In the genomic region with DNA sequence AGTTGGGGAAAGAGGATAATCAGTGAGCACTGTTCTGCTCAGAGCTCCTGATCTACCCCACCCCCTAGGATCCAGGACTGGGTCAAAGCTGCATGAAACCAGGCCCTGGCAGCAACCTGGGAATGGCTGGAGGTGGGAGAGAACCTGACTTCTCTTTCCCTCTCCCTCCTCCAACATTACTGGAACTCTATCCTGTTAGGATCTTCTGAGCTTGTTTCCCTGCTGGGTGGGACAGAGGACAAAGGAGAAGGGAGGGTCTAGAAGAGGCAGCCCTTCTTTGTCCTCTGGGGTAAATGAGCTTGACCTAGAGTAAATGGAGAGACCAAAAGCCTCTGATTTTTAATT, we compare ENCODE assay signal across 17 cellular contexts. TPM values are rescaled to one million over a fixed set of nuclear protein-coding genes. Genes with fewer than 3 reads are reported as not detected.
DNase-seq lines count a peak whose midpoint lies in the region; ATAC-seq, FAIRE-seq and TF ChIP-seq lines count a peak whose summit lies in the region.
"Had no signal": no experiment of that assay in that cellular context is flagged by ENCODE, and none has a peak within 500 bp of the region (broad histone marks: within the 10 kb centered on the region; RNA-seq: fewer than 3 reads in every experiment).

No MANE protein-coding gene starts in this region.

- H3K36me3 ChIP-seq in kidney (ENCODE audit: control insufficient read depth in 1 of 2, insufficient read depth in 2 of 2, low read length in 2 of 2) (peaks cover 7 to 11% of the 10 kb centered on the region in 2 donors), uterus (no peaks in the 10 kb centered on the region)

- H3K9ac ChIP-seq in kidney (ENCODE audit: low read length in 2 of 2), result no peak overlapping the region

- H3K27me3 Mint-ChIP-seq in natural killer cell (ENCODE audit: low read depth in 2 of 2), result no peaks in the 10 kb centered on the region
- no peaks in the 10 kb centered on the region for H3K27me3 Mint-ChIP-seq in natural killer cell treated with Interleukin-12 subunit alpha and Interleukin-12 subunit beta and Interleukin-15 and Interleukin-18, amount 100 ng/mL, for 72 hours
- H3K27me3 Mint-ChIP-seq: activated B cell treated with CpG ODN at 0.5 μM for 24 hours had no signal

- H3K9me3 ChIP-seq in kidney (ENCODE audit: control insufficient read depth in 1 of 2, low read length in 2 of 2) (no peaks in the 10 kb centered on the region), uterus (no peaks in the 10 kb centered on the region)
- H3K9me3 ChIP-seq: ascending aorta had no signal

- H3K36me3 Mint-ChIP-seq in natural killer cell, result no peaks in the 10 kb centered on the region
- H3K36me3 Mint-ChIP-seq in natural killer cell treated with Interleukin-12 subunit alpha and Interleukin-12 subunit beta and Interleukin-15 and Interleukin-18, amount 100 ng/mL, for 72 hours, result peaks cover 6% of the 10 kb centered on the region
- H3K36me3 Mint-ChIP-seq in activated naive CD4-positive, alpha-beta T cell treated with anti-CD3 and anti-CD28 coated beads, Interleukin-2, amount 50 U/mL, for 72 hours, result no peaks in the 10 kb centered on the region

- DNase-seq in natural killer cell (no peak), kidney (peak; percentile 33), AG20443 (ENCODE audit: low spot score) (no peak), uterus (no peak), middle frontal gyrus (ENCODE audit: extremely low spot score, low spot score) (no peak), occipital lobe (lab: John Stamatoyannopoulos, UW) (no peak)
- no peak for DNase-seq in natural killer cell treated with Interleukin-12 subunit alpha and Interleukin-12 subunit beta and Interleukin-15 and Interleukin-18, amount 100 ng/mL, for 72 hours (ENCODE audit: low spot score)
- no peak for DNase-seq in activated naive CD4-positive, alpha-beta T cell treated with anti-CD3 and anti-CD28 coated beads, Interleukin-2, amount 50 U/mL, for 72 hours (ENCODE audit: low spot score in 2 of 2)
- DNase-seq: activated B cell treated with CpG ODN at 0.5 μM for 24 hours; activated T-cell treated with anti-CD3 and anti-CD28 coated beads for 4 hours; DMS153; KG1; NCI-H1105; stimulated activated CD4-positive, alpha-beta T cell treated with anti-CD3 and anti-CD28 coated beads, Interleukin-4, amount 100 ng/mL, for 24 hours had no signal

- no peaks in the 10 kb centered on the region for H3K27me3 ChIP-seq in uterus
- H3K27me3 ChIP-seq: ascending aorta had no signal

- no peaks in the 10 kb centered on the region for H3K4me1 ChIP-seq in kidney (ENCODE audit: control insufficient read depth in 1 of 2, insufficient read depth in 1 of 2, low read depth in 1 of 2, low read length in 2 of 2)
- H3K4me1 ChIP-seq in uterus, result no peaks in the 10 kb centered on the region
- H3K4me1 ChIP-seq: ascending aorta had no signal

- intact Hi-C loops in natural killer cell (cut with micrococcal nuclease), result no loop called here
- intact Hi-C loops in kidney (cut with DNase I), result loop anchor here (5.0 kb wide), 1 partner anchor 62 kb away; no protein-coding TSS in a partner anchor
- intact Hi-C loops in uterus (cut with DNase I; ENCODE audit: low total_unique reads), result loop anchor here (2.0 kb wide), 1 partner anchor 62 kb away; no protein-coding TSS in a partner anchor

- no peak for TF ChIP-seq POLR2A in uterus (IDR thresholded peaks at IDR 0.05)

- no peaks in the 10 kb centered on the region for H3K9me3 Mint-ChIP-seq in natural killer cell
- H3K9me3 Mint-ChIP-seq in natural killer cell treated with Interleukin-12 subunit alpha and Interleukin-12 subunit beta and Interleukin-15 and Interleukin-18, amount 100 ng/mL, for 72 hours, result no peaks in the 10 kb centered on the region
- H3K9me3 Mint-ChIP-seq in activated naive CD4-positive, alpha-beta T cell treated with anti-CD3 and anti-CD28 coated beads, Interleukin-2, amount 50 U/mL, for 72 hours, result no peaks in the 10 kb centered on the region
- H3K9me3 Mint-ChIP-seq: activated B cell treated with CpG ODN at 0.5 μM for 24 hours, neural crest cell had no signal

- peak overlapping the region; percentile 74 to 75 for H3K27ac Mint-ChIP-seq in natural killer cell
- H3K27ac Mint-ChIP-seq in natural killer cell treated with Interleukin-12 subunit alpha and Interleukin-12 subunit beta and Interleukin-15 and Interleukin-18, amount 100 ng/mL, for 72 hours, result peak overlapping the region in 1 of 2 donors; percentile 59
- peak overlapping the region; percentile 64 to 93 for H3K27ac Mint-ChIP-seq in activated naive CD4-positive, alpha-beta T cell treated with anti-CD3 and anti-CD28 coated beads, Interleukin-2, amount 50 U/mL, for 72 hours
- H3K27ac Mint-ChIP-seq: activated B cell treated with CpG ODN at 0.5 μM for 24 hours had no signal

- FAIRE-seq in kidney (lab: Jason Lieb, UNC), result no peak

- no peak for ATAC-seq in natural killer cell
- ATAC-seq in natural killer cell treated with Interleukin-12 subunit alpha and Interleukin-12 subunit beta and Interleukin-15 and Interleukin-18, amount 100 ng/mL, for 72 hours, result no peak
- ATAC-seq in activated naive CD4-positive, alpha-beta T cell treated with anti-CD3 and anti-CD28 coated beads, Interleukin-2, amount 50 U/mL, for 72 hours, result no peak
- ATAC-seq: left lobe of liver had no signal

- H3K4me3 ChIP-seq in kidney (ENCODE audit: low read length in 2 of 2) (no peak overlapping the region), uterus (no peak overlapping the region)
- H3K4me3 ChIP-seq: ascending aorta had no signal

- H3K4me1 Mint-ChIP-seq in natural killer cell, result peaks cover 16 to 19% of the 10 kb centered on the region in 2 donors
- H3K4me1 Mint-ChIP-seq in natural killer cell treated with Interleukin-12 subunit alpha and Interleukin-12 subunit beta and Interleukin-15 and Interleukin-18, amount 100 ng/mL, for 72 hours (ENCODE audit: low read depth in 2 of 2), result peaks cover 6 to 27% of the 10 kb centered on the region in 2 donors
- H3K4me1 Mint-ChIP-seq: activated B cell treated with CpG ODN at 0.5 μM for 24 hours had no signal

- H3K4me3 Mint-ChIP-seq in natural killer cell, result no peak overlapping the region
- H3K4me3 Mint-ChIP-seq in natural killer cell treated with Interleukin-12 subunit alpha and Interleukin-12 subunit beta and Interleukin-15 and Interleukin-18, amount 100 ng/mL, for 72 hours, result no peak overlapping the region
- H3K4me3 Mint-ChIP-seq: activated B cell treated with CpG ODN at 0.5 μM for 24 hours, neural crest cell had no signal

- no peak for TF ChIP-seq CTCF in natural killer cell (IDR thresholded peaks at IDR 0.05)
- TF ChIP-seq CTCF in kidney (IDR thresholded peaks at IDR 0.05; ENCODE audit: borderline replicate concordance, extremely low read depth, insufficient read depth), result no peak
- no peak for TF ChIP-seq CTCF in uterus (IDR thresholded peaks at IDR 0.05)

- no peak overlapping the region for H3K27ac ChIP-seq in kidney (ENCODE audit: low read depth in 2 of 2, low read length in 2 of 2)
- H3K27ac ChIP-seq in uterus, result no peak overlapping the region
- H3K27ac ChIP-seq: ascending aorta had no signal

RNA-seq across cellular contexts. Expression of a gene that starts 42.7 kb away (rescaled TPM):
- total RNA-seq in natural killer cell (100 to 1,000 TPM; 163 to 223 (median 197) TPM), kidney (86.1 TPM), uterus (10 to 100 TPM; 15.9 to 67.7 (median 30.4) TPM), occipital lobe (43.4 TPM)
- total RNA-seq in natural killer cell treated with Interleukin-12 subunit alpha and Interleukin-12 subunit beta and Interleukin-15 and Interleukin-18, amount 100 ng/mL, for 72 hours, result 100 to 1,000 TPM; 228 to 274 TPM
- 100 to 1,000 TPM; 217 to 236 TPM for total RNA-seq in activated naive CD4-positive, alpha-beta T cell treated with anti-CD3 and anti-CD28 coated beads, Interleukin-2, amount 50 U/mL, for 72 hours
- polyA plus RNA-seq in kidney (ENCODE audit: insufficient read depth, low read depth, low replicate concordance), result 24.8 TPM

RNA-seq across cellular contexts. Expression of a gene that starts 43.0 kb away (rescaled TPM):
- total RNA-seq in natural killer cell (100 to 1,000 TPM in 1 of 3 donors, 10 to 100 TPM in 2; 84.5 to 114 (median 85.5) TPM), kidney (40.1 TPM), uterus (100 to 1,000 TPM in 1 of 4 donors, 10 to 100 TPM in 3; 50.2 to 168 (median 76.4) TPM), occipital lobe (42.7 TPM)
- total RNA-seq in natural killer cell treated with Interleukin-12 subunit alpha and Interleukin-12 subunit beta and Interleukin-15 and Interleukin-18, amount 100 ng/mL, for 72 hours, result 10 to 100 TPM; 31.0 to 54.9 TPM
- 10 to 100 TPM; 41.5 to 73.0 TPM for total RNA-seq in activated naive CD4-positive, alpha-beta T cell treated with anti-CD3 and anti-CD28 coated beads, Interleukin-2, amount 50 U/mL, for 72 hours
- polyA plus RNA-seq in kidney (ENCODE audit: insufficient read depth, low read depth, low replicate concordance), result 14.3 TPM
